In genomic region chr18:12462242-12462641, GRCh38 we compare ENCODE assay signal across 28 cellular contexts. TPM values are rescaled to one million over a fixed set of nuclear protein-coding genes. Genes with fewer than 3 reads are reported as not detected.
"Had no signal": no experiment of that assay in that cellular context is flagged by ENCODE, and none has a peak within 500 bp of the region (broad histone marks: within the 10 kb centered on the region; RNA-seq: fewer than 3 reads in every experiment).

No MANE protein-coding gene starts in this region.

- H3K27me3 ChIP-seq: colonic mucosa, esophagus muscularis mucosa, foreskin keratinocyte, gastroesophageal sphincter, neural progenitor cell, spleen, tibial nerve, upper lobe of left lung had no signal

- H3K4me1 ChIP-seq: colonic mucosa, esophagus muscularis mucosa, foreskin keratinocyte, gastroesophageal sphincter, lower lobe of right lung, neural progenitor cell, parathyroid adenoma, psoas muscle had no signal

- DNase-seq: colonic mucosa; effector memory CD4-positive, alpha-beta T cell; foreskin keratinocyte; glutamatergic neuron; immature natural killer cell; islet precursor cell; kidney glomerular epithelial cell; left ventricle myocardium superior; lower lobe of right lung; mesenchymal stem cell; naive thymus-derived CD4-positive, alpha-beta T cell; psoas muscle; right cardiac atrium; spleen; stimulated activated CD4-positive, alpha-beta T cell treated with anti-CD3 and anti-CD28 coated beads, Interleukin-4, amount 100 ng/mL, for 4 hours; stimulated activated naive CD8-positive, alpha-beta T cell treated with anti-CD3 and anti-CD28 coated beads, Interleukin-15, Interleukin-2, amounts not matched to agents 100 U/mL and 50 U/mL, for 24 hours; upper lobe of left lung had no signal

- H3K4me3 Mint-ChIP-seq: dendritic cell treated with granulocyte-macrophage colony-stimulating factor and Interleukin-4, amounts not matched to agents 40 ng/mL and 50 ng/mL, for 4 days; immature natural killer cell; mesothelial cell of epicardium; naive thymus-derived CD4-positive, alpha-beta T cell; nephron; neural progenitor cell; stimulated activated memory B cell treated with anti-CD40 and anti-IgM and Interleukin-4, amounts not matched to agents 10 μg/mL and 1 μg/mL and 100 μg/mL, for 72 hours had no signal

- H3K27ac ChIP-seq: colonic mucosa, esophagus muscularis mucosa, foreskin keratinocyte, gastroesophageal sphincter, lower lobe of right lung, neural progenitor cell, parathyroid adenoma, psoas muscle, skin epidermis, spleen, thoracic aorta had no signal

- H3K9me3 Mint-ChIP-seq: dendritic cell treated with granulocyte-macrophage colony-stimulating factor and Interleukin-4, amounts not matched to agents 40 ng/mL and 50 ng/mL, for 4 days; immature natural killer cell; naive thymus-derived CD4-positive, alpha-beta T cell; nephron; neural progenitor cell; stimulated activated memory B cell treated with anti-CD40 and anti-IgM and Interleukin-4, amounts not matched to agents 10 μg/mL and 1 μg/mL and 100 μg/mL, for 72 hours had no signal

- H3K4me2 ChIP-seq: neural progenitor cell had no signal

- H3K36me3 ChIP-seq: colonic mucosa, neural progenitor cell had no signal

- H2AFZ ChIP-seq: neural progenitor cell, parathyroid adenoma had no signal

- H3K9ac ChIP-seq: neural progenitor cell, parathyroid adenoma had no signal

- H3K36me3 Mint-ChIP-seq: naive thymus-derived CD4-positive, alpha-beta T cell; stimulated activated memory B cell treated with anti-CD40 and anti-IgM and Interleukin-4, amounts not matched to agents 10 μg/mL and 1 μg/mL and 100 μg/mL, for 72 hours had no signal

- H3K4me3 ChIP-seq: colonic mucosa, esophagus muscularis mucosa, gastroesophageal sphincter, lower lobe of right lung, neural progenitor cell, psoas muscle, skin epidermis, spleen, thoracic aorta, tibial nerve, upper lobe of left lung had no signal

- H3K9me3 ChIP-seq: colonic mucosa, esophagus muscularis mucosa, gastroesophageal sphincter, lower lobe of right lung, psoas muscle, spleen, thoracic aorta, tibial nerve, upper lobe of left lung had no signal

- H3K27me3 Mint-ChIP-seq: dendritic cell treated with granulocyte-macrophage colony-stimulating factor and Interleukin-4, amounts not matched to agents 40 ng/mL and 50 ng/mL, for 4 days; stimulated activated memory B cell treated with anti-CD40 and anti-IgM and Interleukin-4, amounts not matched to agents 10 μg/mL and 1 μg/mL and 100 μg/mL, for 72 hours had no signal

- H3K4me1 Mint-ChIP-seq: immature natural killer cell; naive thymus-derived CD4-positive, alpha-beta T cell; stimulated activated memory B cell treated with anti-CD40 and anti-IgM and Interleukin-4, amounts not matched to agents 10 μg/mL and 1 μg/mL and 100 μg/mL, for 72 hours had no signal

- H3K27ac Mint-ChIP-seq: dendritic cell treated with granulocyte-macrophage colony-stimulating factor and Interleukin-4, amounts not matched to agents 40 ng/mL and 50 ng/mL, for 4 days; immature natural killer cell; naive thymus-derived CD4-positive, alpha-beta T cell; nephron; neural progenitor cell; stimulated activated memory B cell treated with anti-CD40 and anti-IgM and Interleukin-4, amounts not matched to agents 10 μg/mL and 1 μg/mL and 100 μg/mL, for 72 hours had no signal

- H3K79me2 ChIP-seq: parathyroid adenoma had no signal

RNA-seq across cellular contexts. Expression of gene PRELID3A, which starts 54.5 kb away (rescaled TPM):
- polyA plus RNA-seq: immature natural killer cell; naive thymus-derived CD4-positive, alpha-beta T cell had no signal
